In genomic region chr7:67226340-67226907, GRCh38 we compare ENCODE assay signal across 8 cellular contexts.
DNase-seq lines count a peak whose midpoint lies in the region; ATAC-seq, FAIRE-seq and TF ChIP-seq lines count a peak whose summit lies in the region.
"Not testable (repeated sequence)": the region's sequence is repeated elsewhere in the genome, so short reads cannot be mapped to it uniquely, and the experiment has no call there.

No MANE protein-coding gene starts in this region.

- H4K91ac ChIP-seq in IMR-90 (ENCODE audit: insufficient read depth, low read depth, low read length): not testable (repeated sequence)

- H3K56ac ChIP-seq in IMR-90 (ENCODE audit: extremely low read depth, insufficient read depth, low read length); mesendoderm (ENCODE audit: low read length): not testable (repeated sequence)

- peak overlapping the region; percentile 50; the same call in 1 of the 2 replicates for H2AK5ac ChIP-seq in IMR-90 (ENCODE audit: low read depth, low read length)
- H2AK5ac ChIP-seq in mesendoderm (ENCODE audit: low read length): not testable (repeated sequence)

- H3K27ac ChIP-seq in DND-41 (ENCODE audit: low read length); IMR-90 (ENCODE audit: insufficient read depth, low read length); mesendoderm (ENCODE audit: low read depth, low read length): not testable (repeated sequence)

- H2AK9ac ChIP-seq in IMR-90 (replicated peaks; ENCODE audit: low read depth, low read length, poor library complexity): not testable (repeated sequence)

- WGBS in IMR-90 (ENCODE audit: extremely low coverage in 2 of 2, insufficient read length in 1 of 2), 2 experiments: no CpG with 5 or more reads among the region's 5 CpGs
- no CpG with 5 or more reads among the region's 5 CpGs for WGBS in mesendoderm (ENCODE audit: extremely low coverage, insufficient coverage, low lambda C conversion rate)

- H3K9me1 ChIP-seq in IMR-90 (ENCODE audit: insufficient read depth, low read length): not testable (repeated sequence)

- TF ChIP-seq CTCF in DND-41 (IDR thresholded peaks at IDR 0.05; ENCODE audit: borderline replicate concordance, extremely low read depth, low read length, poor library complexity, severe bottlenecking); IMR-90 (conservative IDR thresholded peaks at IDR 0.05; ENCODE audit: low read depth, low read length); bronchial epithelial cell (IDR thresholded peaks at IDR 0.05; ENCODE audit: insufficient read depth, low read length, severe bottlenecking): not testable (repeated sequence)

- H4K20me1 ChIP-seq in DND-41 (ENCODE audit: insufficient read depth, low read length); IMR-90 (ENCODE audit: insufficient read depth, low read length): not testable (repeated sequence)

- not testable (repeated sequence) for TF ChIP-seq POLR2A in IMR-90 (IDR thresholded peaks at IDR 0.05; ENCODE audit: low read depth, low read length)

- not testable (repeated sequence) for H2BK120ac ChIP-seq in IMR-90 (ENCODE audit: low read depth, low read length); mesendoderm (ENCODE audit: low read depth, low read length)

- intact Hi-C loops in IMR-90 (cut with micrococcal nuclease): not testable (repeated sequence)

- dilution Hi-C loops in IMR-90 (cut with HindIII; ENCODE audit: low sequenced_read_pairs, unreplicated experiment): not testable (repeated sequence)

- H3K79me1 ChIP-seq in IMR-90 (ENCODE audit: low read depth in 1 of 2, low read length in 2 of 2); mesendoderm (ENCODE audit: low read length): not testable (repeated sequence)

- not testable (repeated sequence) for H3K79me2 ChIP-seq in DND-41 (ENCODE audit: insufficient read depth, low read length); mesendoderm (ENCODE audit: control insufficient read depth, insufficient read depth, low read length)

- H3K4me3 ChIP-seq in DND-41 (ENCODE audit: low read depth in 1 of 2, low read length in 2 of 2); IMR-90 (ENCODE audit: insufficient read depth, low read depth, low read length); bronchial epithelial cell (ENCODE audit: low read depth, low read length); mesendoderm (ENCODE audit: low read length): not testable (repeated sequence)

- peak overlapping the region; percentile 29; the same call in 1 of the 2 replicates for H3K14ac ChIP-seq in IMR-90 (replicated peaks; ENCODE audit: low read depth, low read length)

- not testable (repeated sequence) for H3K18ac ChIP-seq in IMR-90 (ENCODE audit: low read depth, low read length); mesendoderm (ENCODE audit: low read length)

- H4K8ac ChIP-seq in IMR-90 (ENCODE audit: low read depth in 2 of 2, low read length in 2 of 2): peak overlapping the region in 1 of 2 experiments; percentile 60; a peak in 1 of 4 replicates
- not testable (repeated sequence) for H4K8ac ChIP-seq in mesendoderm (ENCODE audit: low read depth, low read length)

- ATAC-seq in DND-41 (ENCODE audit: insufficient read depth, low read depth): not testable (repeated sequence)
- peak; percentile 15; the same call in 1 of the 2 replicates for ATAC-seq in IMR-90 (ENCODE audit: low read depth)

- in situ Hi-C loops in IMR-90 (cut with MboI; ENCODE audit: low sequenced_read_pairs): not testable (repeated sequence)

- CTCF ChIA-PET in IMR-90 (lab: Yijun Ruan, JAX): not testable (repeated sequence)

- DNase-seq in DND-41: peak; percentile 20
- DNase-seq in IMR-90: peak; percentile 64
- peak; percentile 76 for DNase-seq in RPMI7951 (ENCODE audit: low read depth)
- peak; percentile 8 for DNase-seq in activated T-cell treated with anti-CD3 and anti-CD28 coated beads for 48 hours (ENCODE audit: low read depth)
- peak; percentile 40 for DNase-seq in bronchial epithelial cell (ENCODE audit: low read depth)
- peak; percentile 83 for DNase-seq in glomerular visceral epithelial cell (ENCODE audit: extremely low spot score)
- DNase-seq in mesendoderm: peak; percentile 34
- DNase-seq in stimulated activated CD4-positive, alpha-beta T cell treated with anti-CD3 and anti-CD28 coated beads, Interleukin-1b, Interleukin-23, amount 100 ng/mL, for 48 hours: peak; percentile 8

- not testable (repeated sequence) for TF ChIP-seq RAD21 in IMR-90 (IDR thresholded peaks at IDR 0.05; ENCODE audit: low read length)

- H3K9ac ChIP-seq in DND-41 (ENCODE audit: low read depth, low read length); IMR-90 (ENCODE audit: low read depth, low read length); mesendoderm (ENCODE audit: low read length): not testable (repeated sequence)

- not testable (repeated sequence) for H2AFZ ChIP-seq in DND-41 (ENCODE audit: low read depth, low read length); IMR-90 (replicated peaks; ENCODE audit: low read length, poor library complexity)

- not testable (repeated sequence) for H3K23ac ChIP-seq in IMR-90 (ENCODE audit: low read depth, low read length); mesendoderm (ENCODE audit: low read length)

- peak overlapping the region; percentile 16; the same call in 1 of the 2 replicates for H3K4ac ChIP-seq in IMR-90 (ENCODE audit: low read depth, low read length)
- H3K4ac ChIP-seq in mesendoderm (ENCODE audit: low read depth, low read length): not testable (repeated sequence)

- not testable (repeated sequence) for H3K36me3 ChIP-seq in DND-41 (ENCODE audit: insufficient read depth, low read length); IMR-90 (ENCODE audit: control insufficient read depth, insufficient read depth, low read length); bronchial epithelial cell (ENCODE audit: control insufficient read depth, insufficient read depth, low read length); mesendoderm (ENCODE audit: control insufficient read depth, insufficient read depth, low read length)

- H2BK5ac ChIP-seq in IMR-90 (ENCODE audit: low read depth, low read length, poor library complexity, severe bottlenecking); mesendoderm (ENCODE audit: low read length): not testable (repeated sequence)

- FAIRE-seq in bronchial epithelial cell (lab: Jason Lieb, UNC): not testable (repeated sequence)

- H4K5ac ChIP-seq in IMR-90 (ENCODE audit: low read depth, low read length); mesendoderm (ENCODE audit: low read length): not testable (repeated sequence)

- not testable (repeated sequence) for H3K4me2 ChIP-seq in DND-41 (ENCODE audit: insufficient read depth, low read length); IMR-90 (ENCODE audit: low read depth, low read length); mesendoderm (ENCODE audit: low read length)

- BruUV-seq in IMR-90 (replicated peaks; lab: Mats Ljungman, UMichigan): not testable (repeated sequence)

- POLR2A ChIA-PET in IMR-90 (lab: Charles Lee; ENCODE audit: unreplicated experiment): not testable (repeated sequence)

- H2BK15ac ChIP-seq in IMR-90 (ENCODE audit: low read depth, low read length); mesendoderm (replicated peaks; ENCODE audit: low read depth): not testable (repeated sequence)

- H2BK20ac ChIP-seq in IMR-90 (ENCODE audit: low read depth, low read length): not testable (repeated sequence)

- H3K27me3 ChIP-seq in DND-41 (ENCODE audit: insufficient read depth, low read length, poor library complexity); IMR-90 (ENCODE audit: control insufficient read depth, insufficient read depth, low read length); bronchial epithelial cell (ENCODE audit: control insufficient read depth, insufficient read depth, low read length); mesendoderm (ENCODE audit: insufficient read depth, low read length, poor library complexity): not testable (repeated sequence)

- H3K9me3 ChIP-seq in DND-41 (ENCODE audit: insufficient read depth, low read length, severe bottlenecking); IMR-90 (ENCODE audit: control insufficient read depth, insufficient read depth, low read length): not testable (repeated sequence)

- not testable (repeated sequence) for H3K4me1 ChIP-seq in DND-41 (ENCODE audit: insufficient read depth, low read length); IMR-90 (ENCODE audit: control insufficient read depth, insufficient read depth, low read length); mesendoderm (ENCODE audit: control insufficient read depth, low read depth, low read length)

Comparison
In these comparisons a context has a peak if more than half of its experiments do, and no peak if none do; other contexts are left out.
1. DNase-seq: peak in every context shown above with its lines; median percentile 83 in glomerular visceral epithelial cell; 76 in RPMI7951; 64 in IMR-90; 40 in bronchial epithelial cell; 34 in mesendoderm; 20 in DND-41; 8 in activated T-cell treated with anti-CD3 and anti-CD28 coated beads for 48 hours; 8 in stimulated activated CD4-positive, alpha-beta T cell treated with anti-CD3 and anti-CD28 coated beads, Interleukin-1b, Interleukin-23, amount 100 ng/mL, for 48 hours.